Comparison of ENCODE assay signal across 16 cellular contexts in genomic region chr3:65808407-65808806, GRCh38.
A peak's percentile ranks its signal among the peaks of the same experiment; 100 is the strongest.
DNase-seq lines count a peak whose midpoint lies in the region; ATAC-seq and TF ChIP-seq lines count a peak whose summit lies in the region.
"Had no signal": no experiment of that assay in that cellular context is flagged by ENCODE, and none has a peak within 500 bp of the region (broad histone marks: within the 10 kb centered on the region; RNA-seq: fewer than 3 reads in every experiment).

No MANE protein-coding gene starts in this region.

- peak overlapping the region; percentile 52 for H3K27ac ChIP-seq in 22Rv1
- H3K27ac ChIP-seq in PC-3 (ENCODE audit: low read length): no peak overlapping the region
- peak overlapping the region; percentile 37 for H3K27ac ChIP-seq in subcutaneous abdominal adipose tissue (ENCODE audit: low read depth, low read length)
- no peak overlapping the region for H3K27ac ChIP-seq in OCI-LY7 (ENCODE audit: low read depth, low read length, poor library complexity, severe bottlenecking)
- H3K27ac ChIP-seq: BLaER1 treated with 17β-estradiol and CSF1 and Interleukin-3, amounts not matched to agents 10 nM and 100 nM had no signal

- H3K36me3 ChIP-seq in PC-3 (ENCODE audit: low read depth, low read length) (no peaks in the 10 kb centered on the region), mucosa of descending colon (ENCODE audit: low read depth) (no peaks in the 10 kb centered on the region), subcutaneous abdominal adipose tissue (ENCODE audit: control insufficient read depth in 5 of 5, insufficient read depth in 5 of 5, low read length in 5 of 5) (no peaks in the 10 kb centered on the region), OCI-LY7 (ENCODE audit: insufficient read depth, low read length) (no peaks in the 10 kb centered on the region)
- H3K36me3 ChIP-seq: BLaER1 treated with 17β-estradiol and CSF1 and Interleukin-3, amounts not matched to agents 10 nM and 100 nM; HAP-1 had no signal

- POLR2A ChIA-PET in PC-3 (lab: Charles Lee; ENCODE audit: unreplicated experiment): no interaction called here
- POLR2A ChIA-PET in OCI-LY7 (lab: Charles Lee): no interaction called here

- H2AFZ ChIP-seq in PC-3 (ENCODE audit: low read length) (no peak overlapping the region), OCI-LY7 (ENCODE audit: low read length) (no peak overlapping the region)

- DNase-seq in PC-3 (peak; percentile 46), mucosa of descending colon (no peak), OCI-LY7 (ENCODE audit: low spot score) (no peak), occipital lobe (lab: John Stamatoyannopoulos, UW) (no peak)
- DNase-seq: 8988T; AML-193; Calu3; CD4-positive, alpha-beta T cell; DMS79; KG1 had no signal

- H3K4me1 ChIP-seq in PC-3 (ENCODE audit: insufficient read depth, low read length): peaks cover 4% of the 10 kb centered on the region; the same call in 1 of the 2 replicates
- H3K4me1 ChIP-seq in mucosa of descending colon (ENCODE audit: low read depth): no peaks in the 10 kb centered on the region
- H3K4me1 ChIP-seq in subcutaneous abdominal adipose tissue (ENCODE audit: control insufficient read depth in 5 of 5, insufficient read depth in 5 of 5, low read length in 5 of 5): peaks cover 2 to 26% (median 24%) of the 10 kb centered on the region in 5 donors
- no peaks in the 10 kb centered on the region for H3K4me1 ChIP-seq in OCI-LY7 (ENCODE audit: insufficient read depth, low read length, poor library complexity, severe bottlenecking)
- H3K4me1 ChIP-seq: BLaER1 treated with 17β-estradiol and CSF1 and Interleukin-3, amounts not matched to agents 10 nM and 100 nM; HAP-1 had no signal

- no peak overlapping the region for H3K4me2 ChIP-seq in PC-3 (ENCODE audit: low read length)
- no peak overlapping the region for H3K4me2 ChIP-seq in OCI-LY7 (ENCODE audit: low read length)
- H3K4me2 ChIP-seq: BLaER1 treated with 17β-estradiol and CSF1 and Interleukin-3, amounts not matched to agents 10 nM and 100 nM had no signal

- no peaks in the 10 kb centered on the region for H3K9me3 ChIP-seq in PC-3 (ENCODE audit: low read length)
- no peaks in the 10 kb centered on the region for H3K9me3 ChIP-seq in mucosa of descending colon
- H3K9me3 ChIP-seq in subcutaneous abdominal adipose tissue (ENCODE audit: control insufficient read depth in 5 of 5, low read length in 5 of 5): no peaks in the 10 kb centered on the region
- no peaks in the 10 kb centered on the region for H3K9me3 ChIP-seq in OCI-LY7 (ENCODE audit: low read length)
- H3K9me3 ChIP-seq: HAP-1 had no signal

- H3K9me2 ChIP-seq in PC-3 (replicated peaks; ENCODE audit: low read length) (no peaks in the 10 kb centered on the region), OCI-LY7 (ENCODE audit: insufficient read depth, low read length) (no peaks in the 10 kb centered on the region)

- no peaks in the 10 kb centered on the region for H3F3A ChIP-seq in PC-3 (ENCODE audit: low read length, unreplicated experiment)

- H3K27me3 ChIP-seq in PC-3 (ENCODE audit: low read length) (no peaks in the 10 kb centered on the region), subcutaneous abdominal adipose tissue (ENCODE audit: control insufficient read depth in 5 of 5, insufficient read depth in 4 of 5, low read length in 5 of 5) (no peaks in the 10 kb centered on the region)
- H3K27me3 ChIP-seq: BLaER1 treated with 17β-estradiol and CSF1 and Interleukin-3, amounts not matched to agents 10 nM and 100 nM had no signal

- ATAC-seq in PC-3 (peak; percentile 83), mucosa of descending colon (peak; percentile 38), GM21447 (IDR thresholded peaks at IDR 0.05; ENCODE audit: unreplicated experiment) (no peak)
- ATAC-seq: GM12878 had no signal

- no TSS peak for BruUV-seq in PC-3 (replicated peaks; lab: Mats Ljungman, UMichigan)
- no TSS peak for BruUV-seq in OCI-LY7 (replicated peaks; lab: Mats Ljungman, UMichigan)

- H3K79me2 ChIP-seq in PC-3 (ENCODE audit: low read length) (no peaks in the 10 kb centered on the region), OCI-LY7 (ENCODE audit: insufficient read depth, low read depth, low read length) (no peaks in the 10 kb centered on the region)

- H3K4me3 ChIP-seq in PC-3 (ENCODE audit: low read length): no peak overlapping the region
- H3K4me3 ChIP-seq in mucosa of descending colon: no peak overlapping the region
- H3K4me3 ChIP-seq in subcutaneous abdominal adipose tissue (ENCODE audit: low read depth in 1 of 5, low read length in 5 of 5): no peak overlapping the region
- H3K4me3 ChIP-seq in OCI-LY7 (ENCODE audit: low read depth, low read length, poor library complexity, severe bottlenecking): no peak overlapping the region
- H3K4me3 ChIP-seq: BLaER1 treated with 17β-estradiol and CSF1 and Interleukin-3, amounts not matched to agents 10 nM and 100 nM; GM12878; HAP-1 had no signal

- no peak overlapping the region for H3K9ac ChIP-seq in PC-3 (ENCODE audit: low read length)
- no peak overlapping the region for H3K9ac ChIP-seq in subcutaneous abdominal adipose tissue (ENCODE audit: low read length in 5 of 5)
- H3K9ac ChIP-seq: BLaER1 treated with 17β-estradiol and CSF1 and Interleukin-3, amounts not matched to agents 10 nM and 100 nM had no signal

- intact Hi-C loops in PC-3 (cut with micrococcal nuclease): no loop called here
- intact Hi-C loops in mucosa of descending colon (cut with DNase I, micrococcal nuclease): no loop called here
- intact Hi-C loops in OCI-LY7 (cut with micrococcal nuclease; ENCODE audit: unreplicated experiment): no loop called here

- H4K20me1 ChIP-seq in PC-3 (ENCODE audit: low read length) (no peaks in the 10 kb centered on the region), OCI-LY7 (ENCODE audit: insufficient read depth, low read length) (no peaks in the 10 kb centered on the region)
- H4K20me1 ChIP-seq: BLaER1 treated with 17β-estradiol and CSF1 and Interleukin-3, amounts not matched to agents 10 nM and 100 nM had no signal

- no peak for TF ChIP-seq CTCF in 22Rv1 (IDR thresholded peaks at IDR 0.05)
- no peak for TF ChIP-seq CTCF in PC-3 (conservative IDR thresholded peaks at IDR 0.05; ENCODE audit: low read depth, low read length)
- TF ChIP-seq CTCF in mucosa of descending colon (IDR thresholded peaks at IDR 0.05): no peak
- TF ChIP-seq CTCF in OCI-LY7 (conservative IDR thresholded peaks at IDR 0.05; ENCODE audit: low read length): no peak

- CTCF ChIA-PET in PC-3 (lab: Charles Lee) (no interaction called here), OCI-LY7 (lab: Charles Lee; ENCODE audit: unreplicated experiment) (no interaction called here)

Comparison
In these comparisons a context has a peak if more than half of its experiments do, and no peak if none do; other contexts are left out.
1. H3K27ac ChIP-seq: peak in 22Rv1 (single experiment) and subcutaneous abdominal adipose tissue (single experiment); none in PC-3 (single experiment) and OCI-LY7 (single experiment).